In genomic region chrX:16797358-16797757, GRCh38 we compare ENCODE assay signal across 19 cellular contexts. TPM values are rescaled to one million over a fixed set of nuclear protein-coding genes. Genes with fewer than 3 reads are reported as not detected.
DNase-seq lines count a peak whose midpoint lies in the region; TF ChIP-seq lines count a peak whose summit lies in the region.
"Had no signal": no experiment of that assay in that cellular context is flagged by ENCODE, and none has a peak within 500 bp of the region (broad histone marks: within the 10 kb centered on the region; RNA-seq: fewer than 3 reads in every experiment).

No MANE protein-coding gene starts in this region.

- CTCF ChIA-PET in HEK293T (lab: Yijun Ruan, JAX), result no interaction called here

- H3K27ac ChIP-seq in sigmoid colon, result no peak overlapping the region
- no peak overlapping the region for H3K27ac ChIP-seq in WERI-Rb-1
- H3K27ac ChIP-seq: 22Rv1, pancreas had no signal

- H3K9me3 ChIP-seq in sigmoid colon, result no peaks in the 10 kb centered on the region
- no peaks in the 10 kb centered on the region for H3K9me3 ChIP-seq in WERI-Rb-1 (ENCODE audit: severe bottlenecking)
- H3K9me3 ChIP-seq: pancreas had no signal

- H3K36me3 ChIP-seq in sigmoid colon (peaks cover 0 to 10% (median 3%) of the 10 kb centered on the region in 4 donors), WERI-Rb-1 (peaks cover 54% of the 10 kb centered on the region)
- H3K36me3 ChIP-seq: pancreas had no signal

- H3K27me3 ChIP-seq in sigmoid colon (no peaks in the 10 kb centered on the region), WERI-Rb-1 (ENCODE audit: insufficient read depth, low read depth, severe bottlenecking) (no peaks in the 10 kb centered on the region)
- H3K27me3 ChIP-seq: pancreas had no signal

- POLR2A ChIA-PET in HEK293T (lab: Yijun Ruan, JAX), result interaction anchor here (1.3 kb wide), 1 partner anchor 26 kb away, joined by 4 read pairs; no protein-coding TSS in a partner anchor

- intact Hi-C loops in sigmoid colon (cut with DNase I), result no loop called here

- no peaks in the 10 kb centered on the region for H3K4me1 ChIP-seq in sigmoid colon
- H3K4me1 ChIP-seq: pancreas had no signal

- no peak for TF ChIP-seq CTCF in fibroblast of pulmonary artery (IDR thresholded peaks at IDR 0.05; ENCODE audit: low read length, missing control alignments)
- TF ChIP-seq CTCF in sigmoid colon (IDR thresholded peaks at IDR 0.05), result no peak
- TF ChIP-seq CTCF in WERI-Rb-1 (IDR thresholded peaks at IDR 0.05; ENCODE audit: low read depth, low read length), result no peak

- 84 to 87% methylated on average over 5 of the region's 5 CpGs for WGBS in sigmoid colon, 2 donors

- DNase-seq in DMS 273 (lab: John Stamatoyannopoulos, UW; ENCODE audit: unreplicated experiment) (peak; percentile 35), DMS 273 treated with DMSO at 0.1 percent for 48 hours (lab: John Stamatoyannopoulos, UW) (no peak), NCI-H446 treated with DMSO at 0.1 percent for 48 hours (lab: John Stamatoyannopoulos, UW) (peak; percentile 29), fibroblast of pulmonary artery (ENCODE audit: low read depth) (peak; percentile 12), sigmoid colon (peak; percentile 82), NCI-H1048 (lab: John Stamatoyannopoulos, UW) (no peak), WERI-Rb-1 (no peak), HEK293T (ENCODE audit: extremely low spot score) (no peak)
- DNase-seq: activated CD4-positive, alpha-beta T cell treated with anti-CD3 and anti-CD28 coated beads for 1 hour; activated effector memory CD4-positive, alpha-beta T cell treated with anti-CD3 and anti-CD28 coated beads, Interleukin-2, amount 50 U/mL, for 16 hours; amniotic stem cell; CD4-positive, alpha-beta T cell; DND-41; H9; NCI-H1930; NCI-H510A treated with DMSO at 0.1 percent for 48 hours; pancreas; SHP77 treated with DMSO at 0.1 percent for 48 hours had no signal

- no peak overlapping the region for H3K4me3 ChIP-seq in fibroblast of pulmonary artery (replicated peaks; ENCODE audit: low read depth, low read length)
- H3K4me3 ChIP-seq in sigmoid colon, result no peak overlapping the region
- no peak overlapping the region for H3K4me3 ChIP-seq in WERI-Rb-1 (ENCODE audit: low read depth, low read length)
- H3K4me3 ChIP-seq: pancreas had no signal

- TF ChIP-seq EP300 in sigmoid colon (IDR thresholded peaks at IDR 0.05), result no peak

- no peak for TF ChIP-seq POLR2A in sigmoid colon (IDR thresholded peaks at IDR 0.05)

TF ChIP-seq in HEK293T, 16 proteins besides CTCF, POLR2A, EP300 and RAD21:
- TF ChIP-seq SP1 (IDR thresholded peaks at IDR 0.05), result no peak
- no peak for TF ChIP-seq FOXK2 (IDR thresholded peaks at IDR 0.05)
- no peak for TF ChIP-seq FOXM1 (IDR thresholded peaks at IDR 0.05; ENCODE audit: borderline replicate concordance)
- no peak for TF ChIP-seq ELF4 (IDR thresholded peaks at IDR 0.05)
- TF ChIP-seq L3MBTL2 (conservative IDR thresholded peaks at IDR 0.05), result no peak
- no peak for TF ChIP-seq SUZ12 (IDR thresholded peaks at IDR 0.05)
- TF ChIP-seq NFRKB (IDR thresholded peaks at IDR 0.05), result no peak
- no peak for TF ChIP-seq ARNT (IDR thresholded peaks at IDR 0.05)
- TF ChIP-seq BHLHE40 (IDR thresholded peaks at IDR 0.05; ENCODE audit: borderline replicate concordance), result no peak
- TF ChIP-seq TARDBP (IDR thresholded peaks at IDR 0.05), result no peak
- no peak for TF ChIP-seq CTBP1 (IDR thresholded peaks at IDR 0.05; ENCODE audit: borderline replicate concordance)
- TF ChIP-seq FOXA1 (IDR thresholded peaks at IDR 0.05), result no peak

RNA-seq across cellular contexts. Expression of gene TXLNG, which starts 11.1 kb away (rescaled TPM):
- 10 to 100 TPM; 11.5 to 20.1 (median 13.2) TPM for total RNA-seq in sigmoid colon
- polyA plus RNA-seq in sigmoid colon, result 1 to 10 TPM; 3.9 to 7.4 (median 5.4) TPM

Comparison
In these comparisons a context has a peak if more than half of its experiments do, and no peak if none do; other contexts are left out.
1. DNase-seq: peak in DMS 273 (single experiment), NCI-H446 treated with DMSO at 0.1 percent for 48 hours (single experiment), fibroblast of pulmonary artery (single experiment) and sigmoid colon (single experiment); none in DMS 273 treated with DMSO at 0.1 percent for 48 hours (single experiment), NCI-H1048 (single experiment), WERI-Rb-1 (single experiment) and HEK293T (single experiment).